Comparison of ENCODE assay signal across 2 cellular contexts in the genomic region with DNA sequence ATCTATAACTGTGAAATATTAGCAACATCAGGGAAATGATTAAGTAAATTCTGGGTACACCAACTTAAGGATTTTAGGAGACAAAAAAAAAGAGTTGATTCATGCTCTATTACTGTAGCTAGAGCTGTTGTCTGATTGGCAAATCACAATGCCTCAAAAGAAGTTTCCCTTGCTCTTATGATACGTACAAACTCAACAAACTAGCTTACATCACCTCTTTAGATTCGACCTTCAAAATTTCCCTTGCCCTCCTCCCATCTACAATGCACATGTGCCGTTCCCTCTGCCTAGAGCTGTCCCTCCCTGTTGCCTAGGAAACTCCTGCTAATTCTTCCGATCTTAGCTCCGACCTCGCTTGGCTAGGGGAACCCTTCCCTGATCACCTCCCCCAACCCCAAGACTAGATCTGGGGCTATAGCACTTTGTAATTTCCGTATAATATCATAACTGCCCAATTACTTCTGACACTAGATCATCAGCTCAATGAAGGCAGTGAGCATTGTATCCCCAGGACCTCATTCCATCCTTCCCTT.
TF ChIP-seq lines count a peak whose summit lies in the region.

No MANE protein-coding gene starts in this region.

TF ChIP-seq in GM23338, 12 proteins besides CTCF, POLR2A, EP300 and RAD21 (continues in another document):
- TF ChIP-seq POLR2AphosphoS5 (IDR thresholded peaks at IDR 0.05; ENCODE audit: low read depth), result no peak
- no peak for TF ChIP-seq NANOG (IDR thresholded peaks at IDR 0.05; ENCODE audit: borderline replicate concordance)
- TF ChIP-seq, protein P1, sequence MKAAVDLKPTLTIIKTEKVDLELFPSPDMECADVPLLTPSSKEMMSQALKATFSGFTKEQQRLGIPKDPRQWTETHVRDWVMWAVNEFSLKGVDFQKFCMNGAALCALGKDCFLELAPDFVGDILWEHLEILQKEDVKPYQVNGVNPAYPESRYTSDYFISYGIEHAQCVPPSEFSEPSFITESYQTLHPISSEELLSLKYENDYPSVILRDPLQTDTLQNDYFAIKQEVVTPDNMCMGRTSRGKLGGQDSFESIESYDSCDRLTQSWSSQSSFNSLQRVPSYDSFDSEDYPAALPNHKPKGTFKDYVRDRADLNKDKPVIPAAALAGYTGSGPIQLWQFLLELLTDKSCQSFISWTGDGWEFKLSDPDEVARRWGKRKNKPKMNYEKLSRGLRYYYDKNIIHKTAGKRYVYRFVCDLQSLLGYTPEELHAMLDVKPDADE (IDR thresholded peaks at IDR 0.05), result no peak
- TF ChIP-seq JUNB (IDR thresholded peaks at IDR 0.05; ENCODE audit: unreplicated experiment), result no peak
- TF ChIP-seq EZH2 (IDR thresholded peaks at IDR 0.05; ENCODE audit: low read depth, unreplicated experiment), result no peak
- no peak for TF ChIP-seq ZNF331 (CRISPR knock-in tag; IDR thresholded peaks at IDR 0.05; ENCODE audit: low read depth)
- TF ChIP-seq, protein P2, sequence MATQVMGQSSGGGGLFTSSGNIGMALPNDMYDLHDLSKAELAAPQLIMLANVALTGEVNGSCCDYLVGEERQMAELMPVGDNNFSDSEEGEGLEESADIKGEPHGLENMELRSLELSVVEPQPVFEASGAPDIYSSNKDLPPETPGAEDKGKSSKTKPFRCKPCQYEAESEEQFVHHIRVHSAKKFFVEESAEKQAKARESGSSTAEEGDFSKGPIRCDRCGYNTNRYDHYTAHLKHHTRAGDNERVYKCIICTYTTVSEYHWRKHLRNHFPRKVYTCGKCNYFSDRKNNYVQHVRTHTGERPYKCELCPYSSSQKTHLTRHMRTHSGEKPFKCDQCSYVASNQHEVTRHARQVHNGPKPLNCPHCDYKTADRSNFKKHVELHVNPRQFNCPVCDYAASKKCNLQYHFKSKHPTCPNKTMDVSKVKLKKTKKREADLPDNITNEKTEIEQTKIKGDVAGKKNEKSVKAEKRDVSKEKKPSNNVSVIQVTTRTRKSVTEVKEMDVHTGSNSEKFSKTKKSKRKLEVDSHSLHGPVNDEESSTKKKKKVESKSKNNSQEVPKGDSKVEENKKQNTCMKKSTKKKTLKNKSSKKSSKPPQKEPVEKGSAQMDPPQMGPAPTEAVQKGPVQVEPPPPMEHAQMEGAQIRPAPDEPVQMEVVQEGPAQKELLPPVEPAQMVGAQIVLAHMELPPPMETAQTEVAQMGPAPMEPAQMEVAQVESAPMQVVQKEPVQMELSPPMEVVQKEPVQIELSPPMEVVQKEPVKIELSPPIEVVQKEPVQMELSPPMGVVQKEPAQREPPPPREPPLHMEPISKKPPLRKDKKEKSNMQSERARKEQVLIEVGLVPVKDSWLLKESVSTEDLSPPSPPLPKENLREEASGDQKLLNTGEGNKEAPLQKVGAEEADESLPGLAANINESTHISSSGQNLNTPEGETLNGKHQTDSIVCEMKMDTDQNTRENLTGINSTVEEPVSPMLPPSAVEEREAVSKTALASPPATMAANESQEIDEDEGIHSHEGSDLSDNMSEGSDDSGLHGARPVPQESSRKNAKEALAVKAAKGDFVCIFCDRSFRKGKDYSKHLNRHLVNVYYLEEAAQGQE (IDR thresholded peaks at IDR 0.05; ENCODE audit: unreplicated experiment), result no peak
- no peak for TF ChIP-seq CREB1 (CRISPR knock-in tag; IDR thresholded peaks at IDR 0.05; ENCODE audit: low read depth)
- TF ChIP-seq EZH2phosphoT487 (IDR thresholded peaks at IDR 0.05; ENCODE audit: unreplicated experiment), result no peak
- no peak for TF ChIP-seq STAT1 (IDR thresholded peaks at IDR 0.05; ENCODE audit: unreplicated experiment)

TF ChIP-seq in GM12878, 131 proteins besides CTCF, POLR2A, EP300 and RAD21:
- 0 out of 2 replicates have a peak, but pooled peaks have one; percentile 7 for TF ChIP-seq NFIC (IDR thresholded peaks at IDR 0.05; ENCODE audit: low read depth, low read length)
- no peak for TF ChIP-seq NR2F1 (conservative IDR thresholded peaks at IDR 0.05)
- TF ChIP-seq, protein P3, sequence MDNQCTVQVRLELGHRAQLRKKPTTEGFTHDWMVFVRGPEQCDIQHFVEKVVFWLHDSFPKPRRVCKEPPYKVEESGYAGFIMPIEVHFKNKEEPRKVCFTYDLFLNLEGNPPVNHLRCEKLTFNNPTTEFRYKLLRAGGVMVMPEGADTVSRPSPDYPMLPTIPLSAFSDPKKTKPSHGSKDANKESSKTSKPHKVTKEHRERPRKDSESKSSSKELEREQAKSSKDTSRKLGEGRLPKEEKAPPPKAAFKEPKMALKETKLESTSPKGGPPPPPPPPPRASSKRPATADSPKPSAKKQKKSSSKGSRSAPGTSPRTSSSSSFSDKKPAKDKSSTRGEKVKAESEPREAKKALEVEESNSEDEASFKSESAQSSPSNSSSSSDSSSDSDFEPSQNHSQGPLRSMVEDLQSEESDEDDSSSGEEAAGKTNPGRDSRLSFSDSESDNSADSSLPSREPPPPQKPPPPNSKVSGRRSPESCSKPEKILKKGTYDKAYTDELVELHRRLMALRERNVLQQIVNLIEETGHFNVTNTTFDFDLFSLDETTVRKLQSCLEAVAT (IDR thresholded peaks at IDR 0.05), result no peak
- peak; percentile 64 for TF ChIP-seq EED (IDR thresholded peaks at IDR 0.05; ENCODE audit: low read depth)
- peak; percentile 40; the same call in 1 of the 2 replicates for TF ChIP-seq CREB1 (IDR thresholded peaks at IDR 0.05; ENCODE audit: low read depth)
- 0 out of 2 replicates have a peak, but pooled peaks have one; percentile 25 for TF ChIP-seq CREM (IDR thresholded peaks at IDR 0.05; ENCODE audit: low read depth)
TF ChIP-seq in GM12878: peak in this region for 4.
